1 cellular context compared by ENCODE assay signal in genomic region chr2:72883356-72883962, GRCh38.
TF ChIP-seq lines count a peak whose summit lies in the region.

No MANE protein-coding gene starts in this region.

TF ChIP-seq in HepG2, 621 proteins besides CTCF, POLR2A, EP300 and RAD21 (continued from another document and continues in another):
- TF ChIP-seq ATF5 (CRISPR knock-in tag; IDR thresholded peaks at IDR 0.05; ENCODE audit: low read depth), result no peak
- TF ChIP-seq, protein P1, sequence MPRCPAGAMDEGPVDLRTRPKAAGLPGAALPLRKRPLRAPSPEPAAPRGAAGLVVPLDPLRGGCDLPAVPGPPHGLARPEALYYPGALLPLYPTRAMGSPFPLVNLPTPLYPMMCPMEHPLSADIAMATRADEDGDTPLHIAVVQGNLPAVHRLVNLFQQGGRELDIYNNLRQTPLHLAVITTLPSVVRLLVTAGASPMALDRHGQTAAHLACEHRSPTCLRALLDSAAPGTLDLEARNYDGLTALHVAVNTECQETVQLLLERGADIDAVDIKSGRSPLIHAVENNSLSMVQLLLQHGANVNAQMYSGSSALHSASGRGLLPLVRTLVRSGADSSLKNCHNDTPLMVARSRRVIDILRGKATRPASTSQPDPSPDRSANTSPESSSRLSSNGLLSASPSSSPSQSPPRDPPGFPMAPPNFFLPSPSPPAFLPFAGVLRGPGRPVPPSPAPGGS (CRISPR knock-in tag; IDR thresholded peaks at IDR 0.05), result peak; percentile 74; the same call in 1 of the 2 replicates
- no peak for TF ChIP-seq PRPF4 (IDR thresholded peaks at IDR 0.05; ENCODE audit: low read depth, low read length, poor library complexity, severe bottlenecking)
- TF ChIP-seq ZFP36 (IDR thresholded peaks at IDR 0.05; ENCODE audit: borderline replicate concordance, low read depth, low read length, partially characterized antibody), result no peak
- TF ChIP-seq CBFB (CRISPR knock-in tag; IDR thresholded peaks at IDR 0.05), result no peak
- TF ChIP-seq IRF2 (CRISPR knock-in tag; IDR thresholded peaks at IDR 0.05), result no peak
- 0 out of 2 replicates have a peak, but pooled peaks have one; percentile 68 for TF ChIP-seq SMAD9 (CRISPR knock-in tag; IDR thresholded peaks at IDR 0.05)
- no peak for TF ChIP-seq ZNF180 (CRISPR knock-in tag; IDR thresholded peaks at IDR 0.05; ENCODE audit: borderline replicate concordance, low read depth)
- TF ChIP-seq ZNF350 (CRISPR knock-in tag; IDR thresholded peaks at IDR 0.05; ENCODE audit: borderline replicate concordance, low read depth), result no peak
- no peak for TF ChIP-seq HNRNPK (IDR thresholded peaks at IDR 0.05; ENCODE audit: low read depth, low read length, poor library complexity, severe bottlenecking)
- TF ChIP-seq MIXL1 (CRISPR knock-in tag; IDR thresholded peaks at IDR 0.05), result peak; percentile 70; the same call in 1 of the 2 replicates
- TF ChIP-seq ZNF34 (CRISPR knock-in tag; IDR thresholded peaks at IDR 0.05; ENCODE audit: borderline replicate concordance), result no peak
- TF ChIP-seq TP53 (CRISPR knock-in tag; conservative IDR thresholded peaks at IDR 0.05), result no peak
- no peak for TF ChIP-seq EZH2 (conservative IDR thresholded peaks at IDR 0.05; ENCODE audit: low read depth, low read length)
- no peak for TF ChIP-seq CCDC6 (CRISPR knock-in tag; IDR thresholded peaks at IDR 0.05)
- TF ChIP-seq JUND (CRISPR knock-in tag; IDR thresholded peaks at IDR 0.05), result no peak
- peak; percentile 39; the same call in 1 of the 2 replicates for TF ChIP-seq ZNF644 (CRISPR knock-in tag; IDR thresholded peaks at IDR 0.05; ENCODE audit: low read depth)
- TF ChIP-seq ZNF362 (CRISPR knock-in tag; IDR thresholded peaks at IDR 0.05; ENCODE audit: borderline replicate concordance), result no peak
- TF ChIP-seq, protein P2, sequence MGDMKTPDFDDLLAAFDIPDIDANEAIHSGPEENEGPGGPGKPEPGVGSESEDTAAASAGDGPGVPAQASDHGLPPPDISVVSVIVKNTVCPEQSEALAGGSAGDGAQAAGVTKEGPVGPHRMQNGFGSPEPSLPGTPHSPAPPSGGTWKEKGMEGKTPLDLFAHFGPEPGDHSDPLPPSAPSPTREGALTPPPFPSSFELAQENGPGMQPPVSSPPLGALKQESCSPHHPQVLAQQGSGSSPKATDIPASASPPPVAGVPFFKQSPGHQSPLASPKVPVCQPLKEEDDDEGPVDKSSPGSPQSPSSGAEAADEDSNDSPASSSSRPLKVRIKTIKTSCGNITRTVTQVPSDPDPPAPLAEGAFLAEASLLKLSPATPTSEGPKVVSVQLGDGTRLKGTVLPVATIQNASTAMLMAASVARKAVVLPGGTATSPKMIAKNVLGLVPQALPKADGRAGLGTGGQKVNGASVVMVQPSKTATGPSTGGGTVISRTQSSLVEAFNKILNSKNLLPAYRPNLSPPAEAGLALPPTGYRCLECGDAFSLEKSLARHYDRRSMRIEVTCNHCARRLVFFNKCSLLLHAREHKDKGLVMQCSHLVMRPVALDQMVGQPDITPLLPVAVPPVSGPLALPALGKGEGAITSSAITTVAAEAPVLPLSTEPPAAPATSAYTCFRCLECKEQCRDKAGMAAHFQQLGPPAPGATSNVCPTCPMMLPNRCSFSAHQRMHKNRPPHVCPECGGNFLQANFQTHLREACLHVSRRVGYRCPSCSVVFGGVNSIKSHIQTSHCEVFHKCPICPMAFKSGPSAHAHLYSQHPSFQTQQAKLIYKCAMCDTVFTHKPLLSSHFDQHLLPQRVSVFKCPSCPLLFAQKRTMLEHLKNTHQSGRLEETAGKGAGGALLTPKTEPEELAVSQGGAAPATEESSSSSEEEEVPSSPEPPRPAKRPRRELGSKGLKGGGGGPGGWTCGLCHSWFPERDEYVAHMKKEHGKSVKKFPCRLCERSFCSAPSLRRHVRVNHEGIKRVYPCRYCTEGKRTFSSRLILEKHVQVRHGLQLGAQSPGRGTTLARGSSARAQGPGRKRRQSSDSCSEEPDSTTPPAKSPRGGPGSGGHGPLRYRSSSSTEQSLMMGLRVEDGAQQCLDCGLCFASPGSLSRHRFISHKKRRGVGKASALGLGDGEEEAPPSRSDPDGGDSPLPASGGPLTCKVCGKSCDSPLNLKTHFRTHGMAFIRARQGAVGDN (CRISPR knock-in tag; IDR thresholded peaks at IDR 0.05), result no peak
- no peak for TF ChIP-seq ZNF674 (CRISPR knock-in tag; IDR thresholded peaks at IDR 0.05; ENCODE audit: low read depth)
- no peak for TF ChIP-seq CBX2 (IDR thresholded peaks at IDR 0.05; ENCODE audit: low read depth, low read length)
- TF ChIP-seq CBX2 (CRISPR knock-in tag; IDR thresholded peaks at IDR 0.05; ENCODE audit: low read depth), result no peak
- TF ChIP-seq ZNF343 (CRISPR knock-in tag; IDR thresholded peaks at IDR 0.05), result no peak
- no peak for TF ChIP-seq ZNF83 (CRISPR knock-in tag; IDR thresholded peaks at IDR 0.05; ENCODE audit: borderline replicate concordance)
- no peak for TF ChIP-seq ZBTB3 (CRISPR knock-in tag; IDR thresholded peaks at IDR 0.05; ENCODE audit: borderline replicate concordance, low read depth)
- TF ChIP-seq, protein P3, sequence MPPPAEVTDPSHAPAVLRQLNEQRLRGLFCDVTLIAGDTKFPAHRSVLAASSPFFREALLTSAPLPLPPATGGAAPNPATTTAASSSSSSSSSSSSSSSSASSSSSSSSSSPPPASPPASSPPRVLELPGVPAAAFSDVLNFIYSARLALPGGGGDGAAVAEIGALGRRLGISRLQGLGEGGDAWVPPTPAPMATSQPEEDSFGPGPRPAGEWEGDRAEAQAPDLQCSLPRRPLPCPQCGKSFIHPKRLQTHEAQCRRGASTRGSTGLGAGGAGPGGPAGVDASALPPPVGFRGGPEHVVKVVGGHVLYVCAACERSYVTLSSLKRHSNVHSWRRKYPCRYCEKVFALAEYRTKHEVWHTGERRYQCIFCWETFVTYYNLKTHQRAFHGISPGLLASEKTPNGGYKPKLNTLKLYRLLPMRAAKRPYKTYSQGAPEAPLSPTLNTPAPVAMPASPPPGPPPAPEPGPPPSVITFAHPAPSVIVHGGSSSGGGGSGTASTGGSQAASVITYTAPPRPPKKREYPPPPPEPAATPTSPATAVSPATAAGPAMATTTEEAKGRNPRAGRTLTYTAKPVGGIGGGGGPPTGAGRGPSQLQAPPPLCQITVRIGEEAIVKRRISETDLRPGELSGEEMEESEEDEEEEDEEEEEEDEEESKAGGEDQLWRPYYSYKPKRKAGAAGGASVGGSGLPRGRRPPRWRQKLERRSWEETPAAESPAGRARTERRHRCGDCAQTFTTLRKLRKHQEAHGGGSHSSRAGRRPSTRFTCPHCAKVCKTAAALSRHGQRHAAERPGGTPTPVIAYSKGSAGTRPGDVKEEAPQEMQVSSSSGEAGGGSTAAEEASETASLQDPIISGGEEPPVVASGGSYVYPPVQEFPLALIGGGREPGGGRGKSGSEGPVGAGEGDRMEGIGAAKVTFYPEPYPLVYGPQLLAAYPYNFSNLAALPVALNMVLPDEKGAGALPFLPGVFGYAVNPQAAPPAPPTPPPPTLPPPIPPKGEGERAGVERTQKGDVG (CRISPR knock-in tag; IDR thresholded peaks at IDR 0.05; ENCODE audit: borderline replicate concordance), result no peak
- TF ChIP-seq ZNF629 (CRISPR knock-in tag; conservative IDR thresholded peaks at IDR 0.05), result no peak
- no peak for TF ChIP-seq DNMT1 (CRISPR knock-in tag; IDR thresholded peaks at IDR 0.05)
- no peak for TF ChIP-seq NR1H2 (CRISPR knock-in tag; IDR thresholded peaks at IDR 0.05; ENCODE audit: borderline replicate concordance, low read depth)
- TF ChIP-seq KLF6 (CRISPR knock-in tag; IDR thresholded peaks at IDR 0.05), result peak; percentile 96
- TF ChIP-seq KAT7 (CRISPR knock-in tag; IDR thresholded peaks at IDR 0.05; ENCODE audit: borderline replicate concordance), result no peak
- TF ChIP-seq NFIC (IDR thresholded peaks at IDR 0.05; ENCODE audit: low read length), result no peak
- TF ChIP-seq ZNF138 (CRISPR knock-in tag; IDR thresholded peaks at IDR 0.05; ENCODE audit: low read depth), result no peak
- peak; percentile 47; the same call in 1 of the 2 replicates for TF ChIP-seq FOSL2 (CRISPR knock-in tag; IDR thresholded peaks at IDR 0.05)
- TF ChIP-seq ZNF530 (CRISPR knock-in tag; IDR thresholded peaks at IDR 0.05; ENCODE audit: low read depth), result no peak
- TF ChIP-seq HNF4A (CRISPR knock-in tag; IDR thresholded peaks at IDR 0.05), result no peak
- TF ChIP-seq ZNF576 (CRISPR knock-in tag; IDR thresholded peaks at IDR 0.05), result no peak
- no peak for TF ChIP-seq MBNL3 (CRISPR knock-in tag; conservative IDR thresholded peaks at IDR 0.05)
- TF ChIP-seq ZC3H13 (CRISPR knock-in tag; IDR thresholded peaks at IDR 0.05), result no peak
- no peak for TF ChIP-seq NR2C2 (CRISPR knock-in tag; IDR thresholded peaks at IDR 0.05; ENCODE audit: borderline replicate concordance)
- TF ChIP-seq, protein P4, sequence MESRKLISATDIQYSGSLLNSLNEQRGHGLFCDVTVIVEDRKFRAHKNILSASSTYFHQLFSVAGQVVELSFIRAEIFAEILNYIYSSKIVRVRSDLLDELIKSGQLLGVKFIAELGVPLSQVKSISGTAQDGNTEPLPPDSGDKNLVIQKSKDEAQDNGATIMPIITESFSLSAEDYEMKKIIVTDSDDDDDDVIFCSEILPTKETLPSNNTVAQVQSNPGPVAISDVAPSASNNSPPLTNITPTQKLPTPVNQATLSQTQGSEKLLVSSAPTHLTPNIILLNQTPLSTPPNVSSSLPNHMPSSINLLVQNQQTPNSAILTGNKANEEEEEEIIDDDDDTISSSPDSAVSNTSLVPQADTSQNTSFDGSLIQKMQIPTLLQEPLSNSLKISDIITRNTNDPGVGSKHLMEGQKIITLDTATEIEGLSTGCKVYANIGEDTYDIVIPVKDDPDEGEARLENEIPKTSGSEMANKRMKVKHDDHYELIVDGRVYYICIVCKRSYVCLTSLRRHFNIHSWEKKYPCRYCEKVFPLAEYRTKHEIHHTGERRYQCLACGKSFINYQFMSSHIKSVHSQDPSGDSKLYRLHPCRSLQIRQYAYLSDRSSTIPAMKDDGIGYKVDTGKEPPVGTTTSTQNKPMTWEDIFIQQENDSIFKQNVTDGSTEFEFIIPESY (CRISPR knock-in tag; IDR thresholded peaks at IDR 0.05), result no peak
- no peak for TF ChIP-seq U2AF2 (IDR thresholded peaks at IDR 0.05; ENCODE audit: low read depth, low read length)
- TF ChIP-seq CHD4 (IDR thresholded peaks at IDR 0.05; ENCODE audit: borderline replicate concordance, low read length), result no peak
- no peak for TF ChIP-seq ZNF7 (CRISPR knock-in tag; IDR thresholded peaks at IDR 0.05)
- no peak for TF ChIP-seq MEIS1 (CRISPR knock-in tag; IDR thresholded peaks at IDR 0.05; ENCODE audit: borderline replicate concordance)
- TF ChIP-seq, protein P5, sequence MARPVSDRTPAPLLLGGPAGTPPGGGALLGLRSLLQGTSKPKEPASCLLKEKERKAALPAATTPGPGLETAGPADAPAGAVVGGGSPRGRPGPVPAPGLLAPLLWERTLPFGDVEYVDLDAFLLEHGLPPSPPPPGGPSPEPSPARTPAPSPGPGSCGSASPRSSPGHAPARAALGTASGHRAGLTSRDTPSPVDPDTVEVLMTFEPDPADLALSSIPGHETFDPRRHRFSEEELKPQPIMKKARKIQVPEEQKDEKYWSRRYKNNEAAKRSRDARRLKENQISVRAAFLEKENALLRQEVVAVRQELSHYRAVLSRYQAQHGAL (CRISPR knock-in tag; IDR thresholded peaks at IDR 0.05; ENCODE audit: not compliant biosample characterization), result no peak
- TF ChIP-seq, protein P6, sequence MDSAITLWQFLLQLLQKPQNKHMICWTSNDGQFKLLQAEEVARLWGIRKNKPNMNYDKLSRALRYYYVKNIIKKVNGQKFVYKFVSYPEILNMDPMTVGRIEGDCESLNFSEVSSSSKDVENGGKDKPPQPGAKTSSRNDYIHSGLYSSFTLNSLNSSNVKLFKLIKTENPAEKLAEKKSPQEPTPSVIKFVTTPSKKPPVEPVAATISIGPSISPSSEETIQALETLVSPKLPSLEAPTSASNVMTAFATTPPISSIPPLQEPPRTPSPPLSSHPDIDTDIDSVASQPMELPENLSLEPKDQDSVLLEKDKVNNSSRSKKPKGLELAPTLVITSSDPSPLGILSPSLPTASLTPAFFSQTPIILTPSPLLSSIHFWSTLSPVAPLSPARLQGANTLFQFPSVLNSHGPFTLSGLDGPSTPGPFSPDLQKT (CRISPR knock-in tag; IDR thresholded peaks at IDR 0.05; ENCODE audit: borderline replicate concordance), result no peak
- TF ChIP-seq, protein P7, sequence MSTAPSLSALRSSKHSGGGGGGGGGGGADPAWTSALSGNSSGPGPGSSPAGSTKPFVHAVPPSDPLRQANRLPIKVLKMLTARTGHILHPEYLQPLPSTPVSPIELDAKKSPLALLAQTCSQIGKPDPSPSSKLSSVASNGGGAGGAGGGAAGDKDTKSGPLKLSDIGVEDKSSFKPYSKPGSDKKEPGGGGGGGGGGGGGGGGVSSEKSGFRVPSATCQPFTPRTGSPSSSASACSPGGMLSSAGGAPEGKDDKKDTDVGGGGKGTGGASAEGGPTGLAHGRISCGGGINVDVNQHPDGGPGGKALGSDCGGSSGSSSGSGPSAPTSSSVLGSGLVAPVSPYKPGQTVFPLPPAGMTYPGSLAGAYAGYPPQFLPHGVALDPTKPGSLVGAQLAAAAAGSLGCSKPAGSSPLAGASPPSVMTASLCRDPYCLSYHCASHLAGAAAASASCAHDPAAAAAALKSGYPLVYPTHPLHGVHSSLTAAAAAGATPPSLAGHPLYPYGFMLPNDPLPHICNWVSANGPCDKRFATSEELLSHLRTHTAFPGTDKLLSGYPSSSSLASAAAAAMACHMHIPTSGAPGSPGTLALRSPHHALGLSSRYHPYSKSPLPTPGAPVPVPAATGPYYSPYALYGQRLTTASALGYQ (CRISPR knock-in tag; IDR thresholded peaks at IDR 0.05), result no peak
- 0 out of 2 replicates have a peak, but pooled peaks have one; percentile 34 for TF ChIP-seq ZNF563 (CRISPR knock-in tag; IDR thresholded peaks at IDR 0.05)
- 0 out of 2 replicates have a peak, but pooled peaks have one; percentile 34 for TF ChIP-seq ONECUT2 (CRISPR knock-in tag; IDR thresholded peaks at IDR 0.05)
- TF ChIP-seq ZBTB42 (CRISPR knock-in tag; IDR thresholded peaks at IDR 0.05), result no peak
- no peak for TF ChIP-seq GABPA (IDR thresholded peaks at IDR 0.05; ENCODE audit: low read depth, low read length)
- TF ChIP-seq GABPA (CRISPR knock-in tag; IDR thresholded peaks at IDR 0.05; ENCODE audit: low read depth), result no peak
- TF ChIP-seq EED (CRISPR knock-in tag; IDR thresholded peaks at IDR 0.05), result no peak
- TF ChIP-seq CEBPG (CRISPR knock-in tag; IDR thresholded peaks at IDR 0.05), result no peak
